10 cellular contexts compared by ENCODE assay signal in genomic region chr20:48329676-48330644, GRCh38.
A peak's percentile ranks its signal among the peaks of the same experiment; 100 is the strongest.
DNase-seq lines count a peak whose midpoint lies in the region; ATAC-seq and TF ChIP-seq lines count a peak whose summit lies in the region.
"Had no signal": no experiment of that assay in that cellular context is flagged by ENCODE, and none has a peak within 500 bp of the region (broad histone marks: within the 10 kb centered on the region; RNA-seq: fewer than 3 reads in every experiment).

No MANE protein-coding gene starts in this region.

- H3K4me2 ChIP-seq in OCI-LY7 (ENCODE audit: low read length), result no peak overlapping the region

- H2AFZ ChIP-seq in OCI-LY7 (ENCODE audit: low read length), result no peak overlapping the region

- POLR2A ChIA-PET in OCI-LY7 (lab: Charles Lee), result no interaction called here

- H3K9me2 ChIP-seq in OCI-LY7 (ENCODE audit: insufficient read depth, low read length), result no peaks in the 10 kb centered on the region

- CTCF ChIA-PET in OCI-LY7 (lab: Charles Lee; ENCODE audit: unreplicated experiment), result no interaction called here

- no peaks in the 10 kb centered on the region for H4K20me1 ChIP-seq in OCI-LY7 (ENCODE audit: insufficient read depth, low read length)

- no peak overlapping the region for H3K27ac ChIP-seq in OCI-LY7 (ENCODE audit: low read depth, low read length, poor library complexity, severe bottlenecking)

- no peak overlapping the region for H3K4me3 ChIP-seq in OCI-LY7 (ENCODE audit: low read depth, low read length, poor library complexity, severe bottlenecking)
- H3K4me3 ChIP-seq in fibroblast of villous mesenchyme (ENCODE audit: low read depth, low read length), result no peak overlapping the region

- no peaks in the 10 kb centered on the region for H3K9me3 ChIP-seq in OCI-LY7 (ENCODE audit: low read length)

- intact Hi-C loops in OCI-LY7 (cut with micrococcal nuclease; ENCODE audit: unreplicated experiment), result loop anchor here (5.0 kb wide), 1 partner anchor 292 kb away; no protein-coding TSS in a partner anchor

- no peak for TF ChIP-seq CTCF in GM13976 (IDR thresholded peaks at IDR 0.05; ENCODE audit: borderline replicate concordance, control extremely low read depth, extremely low read depth, insufficient read depth, missing control alignments)
- peak; percentile 68 for TF ChIP-seq CTCF in OCI-LY7 (conservative IDR thresholded peaks at IDR 0.05; ENCODE audit: low read length)
- TF ChIP-seq CTCF in fibroblast of villous mesenchyme (IDR thresholded peaks at IDR 0.05; ENCODE audit: insufficient read depth, low read depth, low read length), result peak; percentile 37

- BruUV-seq in OCI-LY7 (replicated peaks; lab: Mats Ljungman, UMichigan), result no TSS peak

- no peaks in the 10 kb centered on the region for H3K4me1 ChIP-seq in OCI-LY7 (ENCODE audit: insufficient read depth, low read length, poor library complexity, severe bottlenecking)

- ATAC-seq in HG02840 (IDR thresholded peaks at IDR 0.05; ENCODE audit: low FRiP score, unreplicated experiment) (no peak), GM21390 (IDR thresholded peaks at IDR 0.05; ENCODE audit: unreplicated experiment) (no peak)

- in situ Hi-C loops in ACHN (cut with HindIII; ENCODE audit: low pct_ligation_motif_present, low pct_unique_long_range_greater_than_20kb, low sequenced_read_pairs) (no loop called here), GM13976 (cut with MboI; ENCODE audit: low sequenced_read_pairs, unreplicated experiment) (no loop called here)

- no peaks in the 10 kb centered on the region for H3K36me3 ChIP-seq in OCI-LY7 (ENCODE audit: insufficient read depth, low read length)

- no peaks in the 10 kb centered on the region for H3K79me2 ChIP-seq in OCI-LY7 (ENCODE audit: insufficient read depth, low read depth, low read length)

- DNase-seq in ACHN (peak; percentile 3), GM13976 (ENCODE audit: low spot score) (peak; percentile 70), OCI-LY7 (ENCODE audit: low spot score) (peak; percentile 29), fibroblast of villous mesenchyme (ENCODE audit: low read depth) (peak; percentile 6), midbrain (lab: John Stamatoyannopoulos, UW) (no peak), NCI-H146 (lab: John Stamatoyannopoulos, UW) (no peak)
- DNase-seq: DMS53, NCI-H1417 had no signal

Comparison
In these comparisons a context has a peak if more than half of its experiments do, and no peak if none do; other contexts are left out.
1. DNase-seq: peak in ACHN (single experiment), GM13976 (single experiment), OCI-LY7 (single experiment) and fibroblast of villous mesenchyme (single experiment); none in midbrain (single experiment) and NCI-H146 (single experiment).